7 cellular contexts compared by ENCODE assay signal in genomic region chr19:38362076-38362945, GRCh38. TPM values are rescaled to one million over a fixed set of nuclear protein-coding genes. Genes with fewer than 3 reads are reported as not detected.
DNase-seq lines count a peak whose midpoint lies in the region; ATAC-seq and TF ChIP-seq lines count a peak whose summit lies in the region.

No MANE protein-coding gene starts in this region.

- H3K27ac Mint-ChIP-seq in T-cell, result no peak overlapping the region

- peak overlapping the region; percentile 35 for H3K27ac ChIP-seq in hepatocyte

- ATAC-seq in GM18502 (IDR thresholded peaks at IDR 0.05; ENCODE audit: poor library complexity, unreplicated experiment) (peak; percentile 55), T-cell (replicated peaks in 1 of 4) (peak; percentile 64 to 67 (median 65)), GM18873 (IDR thresholded peaks at IDR 0.05; ENCODE audit: low FRiP score, unreplicated experiment) (no peak)

- peaks cover 8% of the 10 kb centered on the region for H3K4me1 ChIP-seq in hepatocyte (ENCODE audit: insufficient read depth)

- no peaks in the 10 kb centered on the region for H3K9me3 Mint-ChIP-seq in T-cell

- DNase-seq in MG63, result peak; percentile 88
- peak in 28 of 34 experiments; percentile 15 to 60 (median 36) for DNase-seq in T-cell
- DNase-seq in amniotic epithelial cell (ENCODE audit: low read depth), result peak; percentile 39
- DNase-seq in hepatocyte (ENCODE audit: low spot score), result peak; percentile 84
- no peak for DNase-seq in skeletal muscle cell (ENCODE audit: low read depth)

- no peaks in the 10 kb centered on the region for H3K79me2 ChIP-seq in hepatocyte

- H4K20me1 ChIP-seq in hepatocyte (ENCODE audit: insufficient read depth, poor library complexity, severe bottlenecking), result no peaks in the 10 kb centered on the region

- H3K4me2 ChIP-seq in hepatocyte, result peak overlapping the region; percentile 100

- peaks cover 12 to 19% of the 10 kb centered on the region in 2 donors for H3K27me3 Mint-ChIP-seq in T-cell

- peak overlapping the region; percentile 80 to 82 (median 81) for H3K4me3 Mint-ChIP-seq in T-cell

- TF ChIP-seq CTCF in hepatocyte (IDR thresholded peaks at IDR 0.05; ENCODE audit: poor library complexity), result no peak

- peaks cover 7 to 17% (median 14%) of the 10 kb centered on the region in 3 donors for H3K4me1 Mint-ChIP-seq in T-cell

- H3K4me3 ChIP-seq in MG63 (peak overlapping the region; percentile 57), hepatocyte (peak overlapping the region; percentile 37), skeletal muscle cell (ENCODE audit: low read depth, low read length) (peak overlapping the region; percentile 62)

- H3K36me3 Mint-ChIP-seq in T-cell, result no peaks in the 10 kb centered on the region

- POLR2A ChIA-PET in T-cell (lab: Charles Lee), result no interaction called here

- CTCF ChIA-PET in T-cell (lab: Charles Lee), result interaction anchor here (0.6 kb wide), 2 partner anchors 437 to 921 kb away, joined by 3 read pairs; no protein-coding TSS in a partner anchor

- H3K36me3 ChIP-seq in MG63 (no peaks in the 10 kb centered on the region), hepatocyte (replicated peaks; ENCODE audit: insufficient read depth, low read depth) (no peaks in the 10 kb centered on the region)

- H2AFZ ChIP-seq in hepatocyte, result peak overlapping the region; percentile 58

- H3K27me3 ChIP-seq in MG63 (peaks cover 31% of the 10 kb centered on the region), hepatocyte (peaks cover 31% of the 10 kb centered on the region)

- WGBS in hepatocyte (ENCODE audit: low lambda C conversion rate, missing lambda C conversion rate), result 5% methylated on average over 62 of the region's 68 CpGs

- H3K9me2 ChIP-seq in hepatocyte (replicated peaks; ENCODE audit: insufficient read depth), result no peaks in the 10 kb centered on the region

- H3K9me3 ChIP-seq in MG63, result no peaks in the 10 kb centered on the region
- H3K9me3 ChIP-seq in hepatocyte (ENCODE audit: low read depth), result no peaks in the 10 kb centered on the region

RNA-seq across cellular contexts. Expression of gene PSMD8, which starts 12.1 kb away (rescaled TPM):
- 509 and 658 TPM in 2 replicates for total RNA-seq in MG63 (2014; rRNA removed; shearing (Covaris generic); ENCODE audit: low replicate concordance)
- total RNA-seq in T-cell (10 to 100 TPM; 76.4 to 95.2 (median 85.8) TPM), hepatocyte (250 and 263 TPM in 2 replicates)
- 278 and 312 TPM in 2 replicates for polyA plus RNA-seq in hepatocyte

RNA-seq across cellular contexts. Expression of gene GGN, which starts 25.5 kb away (rescaled TPM):
- total RNA-seq in MG63 (2014; rRNA removed; shearing (Covaris generic); ENCODE audit: low replicate concordance), result not detected in 2 replicates
- total RNA-seq in T-cell (under 1 TPM in 4 of 5 donors, not detected in 1; 0.18 to 0.60 (median 0.31) TPM), hepatocyte (0.12 and 0.60 TPM in 2 replicates)
- polyA plus RNA-seq in hepatocyte, result 1.1 and 1.6 TPM in 2 replicates

RNA-seq across cellular contexts. Expression of gene SPRED3, which starts 26.2 kb away (rescaled TPM):
- total RNA-seq in MG63 (2014; rRNA removed; shearing (Covaris generic); ENCODE audit: low replicate concordance), result 0.49 and 4.5 TPM in 2 replicates
- total RNA-seq in T-cell (1 to 10 TPM in 4 of 5 donors, under 1 TPM in 1; 0.93 to 2.9 (median 2.1) TPM), hepatocyte (0.68 and 4.0 TPM in 2 replicates)
- polyA plus RNA-seq in hepatocyte, result 2.3 and 3.9 TPM in 2 replicates

RNA-seq across cellular contexts. Expression of gene CATSPERG, which starts 26.7 kb away (rescaled TPM):
- 0.25 and 2.3 TPM in 2 replicates for total RNA-seq in MG63 (2014; rRNA removed; shearing (Covaris generic); ENCODE audit: low replicate concordance)
- total RNA-seq in T-cell (10 to 100 TPM; 11.1 to 27.2 (median 21.2) TPM), hepatocyte (14.5 and 19.1 TPM in 2 replicates)
- polyA plus RNA-seq in hepatocyte, result 26.1 and 38.0 TPM in 2 replicates

RNA-seq across cellular contexts. Expression of gene FAM98C, which starts 40.6 kb away (rescaled TPM):
- 12.7 and 15.3 TPM in 2 replicates for total RNA-seq in MG63 (2014; rRNA removed; shearing (Covaris generic); ENCODE audit: low replicate concordance)
- total RNA-seq in T-cell (10 to 100 TPM; 31.9 to 62.1 (median 57.4) TPM), hepatocyte (9.9 and 17.3 TPM in 2 replicates)
- 20.2 and 27.7 TPM in 2 replicates for polyA plus RNA-seq in hepatocyte
